ENCODE assay signal across 13 cellular contexts in genomic region chr20:14214046-14214445, GRCh38.
"Had no signal": no experiment of that assay in that cellular context is flagged by ENCODE, and none has a peak within 500 bp of the region (broad histone marks: within the 10 kb centered on the region; RNA-seq: fewer than 3 reads in every experiment).

No MANE protein-coding gene starts in this region.

- H3K4me3 ChIP-seq: right atrium auricular region, suprapubic skin had no signal

- FAIRE-seq: endothelial cell of umbilical vein had no signal

- H3K9me3 ChIP-seq: right atrium auricular region, suprapubic skin had no signal

- H3K36me3 ChIP-seq: right atrium auricular region, suprapubic skin had no signal

- H3K4me1 ChIP-seq: right atrium auricular region, suprapubic skin had no signal

- H3K27me3 ChIP-seq: right atrium auricular region, suprapubic skin had no signal

- H3K27ac ChIP-seq: right atrium auricular region, suprapubic skin had no signal

- DNase-seq: activated CD4-positive, alpha-beta T cell treated with anti-CD3 and anti-CD28 coated beads, Interleukin-2, amount 10 ng/mL, durations not matched to agents 7 days and 5 days; activated gamma-delta T cell treated with Interleukin-2 at 50 U/mL for 16 hours; cortex of kidney; effector CD4-positive, alpha-beta T cell; hippocampal formation; kidney glomerular epithelial cell; nephron progenitor cell; occipital lobe; SW 1271; trophoblast cell had no signal
